13 cellular contexts compared by ENCODE assay signal in genomic region chr20:48794360-48794759, GRCh38. TPM values are rescaled to one million over a fixed set of nuclear protein-coding genes. Genes with fewer than 3 reads are reported as not detected.
DNase-seq lines count a peak whose midpoint lies in the region; ATAC-seq and TF ChIP-seq lines count a peak whose summit lies in the region.
"Had no signal": no experiment of that assay in that cellular context is flagged by ENCODE, and none has a peak within 500 bp of the region (broad histone marks: within the 10 kb centered on the region; RNA-seq: fewer than 3 reads in every experiment).

No MANE protein-coding gene starts in this region.

- no peak overlapping the region for H3K27ac ChIP-seq in CD8-positive, alpha-beta T cell (ENCODE audit: low read depth, low read length)
- H3K27ac ChIP-seq in IMR-90 (ENCODE audit: insufficient read depth, low read length) (no peak overlapping the region), neural progenitor cell (no peak overlapping the region)
- H3K27ac ChIP-seq: pancreas had no signal

- intact Hi-C loops in CD8-positive, alpha-beta T cell (cut with DNase I, micrococcal nuclease), result no loop called here
- intact Hi-C loops in IMR-90 (cut with micrococcal nuclease), result no loop called here

- H3K56ac ChIP-seq in IMR-90 (ENCODE audit: extremely low read depth, insufficient read depth, low read length), result no peak overlapping the region

- H3F3A ChIP-seq in neural progenitor cell (ENCODE audit: low read depth), result peaks cover 43% of the 10 kb centered on the region

- no peak overlapping the region for H2AFZ ChIP-seq in IMR-90 (replicated peaks; ENCODE audit: low read length, poor library complexity)
- H2AFZ ChIP-seq in neural progenitor cell (replicated peaks), result peak overlapping the region; percentile 87

- no peaks in the 10 kb centered on the region for H3K79me1 ChIP-seq in IMR-90 (ENCODE audit: low read depth in 1 of 2, low read length in 2 of 2)

- no peak overlapping the region for H3K14ac ChIP-seq in IMR-90 (replicated peaks; ENCODE audit: low read depth, low read length)

- H3K9ac ChIP-seq in IMR-90 (ENCODE audit: low read depth, low read length), result no peak overlapping the region
- H3K9ac ChIP-seq in neural progenitor cell, result no peak overlapping the region

- peak overlapping the region; percentile 62 for H2AK9ac ChIP-seq in IMR-90 (replicated peaks; ENCODE audit: low read depth, low read length, poor library complexity)

- H3K9me3 Mint-ChIP-seq in CD8-positive, alpha-beta T cell, result no peaks in the 10 kb centered on the region
- H3K9me3 Mint-ChIP-seq in neural progenitor cell, result no peaks in the 10 kb centered on the region
- H3K9me3 Mint-ChIP-seq: activated naive CD4-positive, alpha-beta T cell treated with anti-CD3 and anti-CD28 coated beads, Interleukin-2, amount 50 U/mL, for 72 hours had no signal

- no peak for TF ChIP-seq RAD21 in IMR-90 (IDR thresholded peaks at IDR 0.05; ENCODE audit: low read length)

- no peaks in the 10 kb centered on the region for H3K79me2 ChIP-seq in neural progenitor cell (ENCODE audit: low read depth)

- H3K4me1 Mint-ChIP-seq in CD8-positive, alpha-beta T cell (ENCODE audit: low read depth), result peaks cover 85% of the 10 kb centered on the region
- peaks cover 94% of the 10 kb centered on the region for H3K4me1 Mint-ChIP-seq in neural progenitor cell

- in situ Hi-C loops in IMR-90 (cut with MboI; ENCODE audit: low sequenced_read_pairs), result loop anchor here (25.0 kb wide), 1 partner anchor 93 kb away; no protein-coding TSS in a partner anchor

- H3K4me3 ChIP-seq in CD8-positive, alpha-beta T cell (ENCODE audit: low read depth, low read length), result no peak overlapping the region
- H3K4me3 ChIP-seq in IMR-90 (ENCODE audit: insufficient read depth, low read depth, low read length) (no peak overlapping the region), neural progenitor cell (peak overlapping the region; percentile 15)
- H3K4me3 ChIP-seq: pancreas, upper lobe of left lung had no signal

- no peak overlapping the region for H4K8ac ChIP-seq in IMR-90 (ENCODE audit: low read depth in 2 of 2, low read length in 2 of 2)

- H2AK5ac ChIP-seq in IMR-90 (ENCODE audit: low read depth, low read length), result no peak overlapping the region

- H3K23ac ChIP-seq in IMR-90 (ENCODE audit: low read depth, low read length), result no peak overlapping the region

- no peak overlapping the region for H2BK120ac ChIP-seq in IMR-90 (ENCODE audit: low read depth, low read length)

- dilution Hi-C loops in IMR-90 (cut with HindIII; ENCODE audit: low sequenced_read_pairs, unreplicated experiment), result no loop called here

- H4K5ac ChIP-seq in IMR-90 (ENCODE audit: low read depth, low read length), result no peak overlapping the region

- H3K4me3 Mint-ChIP-seq in CD8-positive, alpha-beta T cell, result no peak overlapping the region
- H3K4me3 Mint-ChIP-seq in neural progenitor cell, result peak overlapping the region; percentile 71

- H3K9me1 ChIP-seq in IMR-90 (ENCODE audit: insufficient read depth, low read length), result no peaks in the 10 kb centered on the region

- no peaks in the 10 kb centered on the region for H3K9me3 ChIP-seq in CD8-positive, alpha-beta T cell (ENCODE audit: low read length)
- no peaks in the 10 kb centered on the region for H3K9me3 ChIP-seq in IMR-90 (ENCODE audit: control insufficient read depth, insufficient read depth, low read length)
- no peaks in the 10 kb centered on the region for H3K9me3 ChIP-seq in neural progenitor cell (ENCODE audit: low read depth)
- H3K9me3 ChIP-seq: pancreas, upper lobe of left lung had no signal

- H4K20me1 ChIP-seq in IMR-90 (ENCODE audit: insufficient read depth, low read length) (no peaks in the 10 kb centered on the region), neural progenitor cell (ENCODE audit: low read depth) (peaks cover 26% of the 10 kb centered on the region)

- H4K91ac ChIP-seq in IMR-90 (ENCODE audit: insufficient read depth, low read depth, low read length), result no peak overlapping the region

- H3K27me3 ChIP-seq in CD8-positive, alpha-beta T cell (ENCODE audit: insufficient read depth, low read length), result no peaks in the 10 kb centered on the region
- H3K27me3 ChIP-seq in IMR-90 (ENCODE audit: control insufficient read depth, insufficient read depth, low read length) (peaks cover 16% of the 10 kb centered on the region; the same call in 1 of the 2 replicates), neural progenitor cell (peaks cover 5% of the 10 kb centered on the region)
- H3K27me3 ChIP-seq: upper lobe of left lung had no signal

- no peak for TF ChIP-seq POLR2A in IMR-90 (IDR thresholded peaks at IDR 0.05; ENCODE audit: low read depth, low read length)

- no TSS peak for BruUV-seq in IMR-90 (replicated peaks; lab: Mats Ljungman, UMichigan)

- no peak for DNase-seq in CD8-positive, alpha-beta T cell
- DNase-seq in IMR-90 (no peak), ecto neural progenitor cell (ENCODE audit: low spot score) (peak; percentile 84), neural progenitor cell (ENCODE audit: low spot score) (peak; percentile 85)
- no peak for DNase-seq in activated effector memory CD4-positive, alpha-beta T cell treated with anti-CD3 and anti-CD28 coated beads, Interleukin-2, amount 50 U/mL, for 16 hours
- DNase-seq: EL, NCI-H1930 had no signal

- TF ChIP-seq CTCF in CD8-positive, alpha-beta T cell (IDR thresholded peaks at IDR 0.05), result no peak
- TF ChIP-seq CTCF in IMR-90 (conservative IDR thresholded peaks at IDR 0.05; ENCODE audit: low read depth, low read length) (no peak), neural progenitor cell (IDR thresholded peaks at IDR 0.05) (no peak)

- CTCF ChIA-PET in CD8-positive, alpha-beta T cell (lab: Charles Lee), result no interaction called here
- CTCF ChIA-PET in IMR-90 (lab: Yijun Ruan, JAX), result no interaction called here

- H2BK5ac ChIP-seq in IMR-90 (ENCODE audit: low read depth, low read length, poor library complexity, severe bottlenecking), result no peak overlapping the region

- peak overlapping the region; percentile 85 for H3K27ac Mint-ChIP-seq in CD8-positive, alpha-beta T cell
- peak overlapping the region; percentile 99 for H3K27ac Mint-ChIP-seq in neural progenitor cell

- 18% methylated on average over 2 of the region's 5 CpGs; no CpG with 5 or more reads in 1 of the 2 experiments for WGBS in IMR-90 (ENCODE audit: extremely low coverage in 2 of 2, insufficient read length in 1 of 2), 2 experiments

- H3K18ac ChIP-seq in IMR-90 (ENCODE audit: low read depth, low read length), result no peak overlapping the region

- H3K4ac ChIP-seq in IMR-90 (ENCODE audit: low read depth, low read length), result no peak overlapping the region

- POLR2A ChIA-PET in CD8-positive, alpha-beta T cell (lab: Charles Lee), result interaction anchor here (2.2 kb wide), 1 partner anchor 33 kb away, joined by 7 read pairs; the partner anchor contains the start of gene PREX1
- POLR2A ChIA-PET in IMR-90 (lab: Charles Lee; ENCODE audit: unreplicated experiment), result no interaction called here

- H3K27me3 Mint-ChIP-seq in CD8-positive, alpha-beta T cell (ENCODE audit: low read depth), result no peaks in the 10 kb centered on the region
- H3K27me3 Mint-ChIP-seq in neural progenitor cell (ENCODE audit: insufficient read depth, low read depth), result peaks cover 9% of the 10 kb centered on the region

- no peak for ATAC-seq in CD8-positive, alpha-beta T cell
- ATAC-seq in IMR-90 (ENCODE audit: low read depth) (peak; percentile 27; the same call in 1 of the 2 replicates), GM19328 (IDR thresholded peaks at IDR 0.05; ENCODE audit: unreplicated experiment) (no peak), GM18517 (IDR thresholded peaks at IDR 0.05; ENCODE audit: unreplicated experiment) (no peak)
- ATAC-seq: HCT116, pancreas had no signal

- no peak overlapping the region for H2BK20ac ChIP-seq in IMR-90 (ENCODE audit: low read depth, low read length)

- H3K4me2 ChIP-seq in IMR-90 (ENCODE audit: low read depth, low read length) (no peak overlapping the region), neural progenitor cell (peak overlapping the region; percentile 75)

- peaks cover 19% of the 10 kb centered on the region for H3K36me3 Mint-ChIP-seq in CD8-positive, alpha-beta T cell
- H3K36me3 Mint-ChIP-seq in neural progenitor cell, result no peaks in the 10 kb centered on the region

- H3K4me1 ChIP-seq in CD8-positive, alpha-beta T cell (ENCODE audit: insufficient read depth, low read length), result peaks cover 56% of the 10 kb centered on the region
- H3K4me1 ChIP-seq in IMR-90 (ENCODE audit: control insufficient read depth, insufficient read depth, low read length) (no peaks in the 10 kb centered on the region; the same call in 1 of the 2 replicates), neural progenitor cell (peaks cover 49% of the 10 kb centered on the region)

- no peak overlapping the region for H2BK15ac ChIP-seq in IMR-90 (ENCODE audit: low read depth, low read length)

- H3K36me3 ChIP-seq in CD8-positive, alpha-beta T cell (ENCODE audit: insufficient read depth, low read length), result no peaks in the 10 kb centered on the region
- H3K36me3 ChIP-seq in IMR-90 (ENCODE audit: control insufficient read depth, insufficient read depth, low read length) (no peaks in the 10 kb centered on the region), neural progenitor cell (no peaks in the 10 kb centered on the region)
- H3K36me3 ChIP-seq: pancreas, upper lobe of left lung had no signal

TF ChIP-seq in IMR-90, 13 proteins besides CTCF, POLR2A, EP300 and RAD21:
- no peak for TF ChIP-seq MAFK (IDR thresholded peaks at IDR 0.05; ENCODE audit: low read depth, low read length)

RNA-seq across cellular contexts. Expression of gene PREX1, which starts 33.4 kb away (rescaled TPM):
- total RNA-seq in CD8-positive, alpha-beta T cell, result 100 to 1,000 TPM; 111 to 117 TPM
- total RNA-seq in IMR-90 (2012; rRNA removed), result 0.56 and 0.72 TPM in 2 replicates
- polyA plus RNA-seq in IMR-90 (2012; rRNA removed), result 0.67 and 0.69 TPM in 2 replicates
- 0.58 and 0.84 TPM in 2 replicates for polyA plus RNA-seq in IMR-90 (2012; cell fraction: cytosol; rRNA removed)
- polyA plus RNA-seq in IMR-90 (2012; cell fraction: nucleus; rRNA removed; ENCODE audit: low replicate concordance), result 0.75 and 1.5 TPM in 2 replicates
- total RNA-seq in neural progenitor cell (ENCODE audit: low replicate concordance), result 4.5 and 13.4 TPM in 2 replicates

Comparison
In these comparisons a context has a peak if more than half of its experiments do, and no peak if none do; other contexts are left out.
1. DNase-seq: peak in ecto neural progenitor cell (single experiment) and neural progenitor cell (single experiment); none in CD8-positive, alpha-beta T cell (0 of 7), IMR-90 (single experiment) and activated effector memory CD4-positive, alpha-beta T cell treated with anti-CD3 and anti-CD28 coated beads, Interleukin-2, amount 50 U/mL, for 16 hours (single experiment).